In genomic region chr1:230867903-230868735, GRCh38 we compare ENCODE assay signal across 1 cellular context.
TF ChIP-seq lines count a peak whose summit lies in the region.

A gene with protein sequence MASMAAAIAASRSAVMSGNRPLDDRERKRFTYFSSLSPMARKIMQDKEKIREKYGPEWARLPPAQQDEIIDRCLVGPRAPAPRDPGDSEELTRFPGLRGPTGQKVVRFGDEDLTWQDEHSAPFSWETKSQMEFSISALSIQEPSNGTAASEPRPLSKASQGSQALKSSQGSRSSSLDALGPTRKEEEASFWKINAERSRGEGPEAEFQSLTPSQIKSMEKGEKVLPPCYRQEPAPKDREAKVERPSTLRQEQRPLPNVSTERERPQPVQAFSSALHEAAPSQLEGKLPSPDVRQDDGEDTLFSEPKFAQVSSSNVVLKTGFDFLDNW (minus strand): TSS chr1:230868521. CDS start chr1:230868512, 9 bp downstream.

TF ChIP-seq in HepG2, 621 proteins besides CTCF, POLR2A, EP300 and RAD21 (continued from another document and continues in another):
- TF ChIP-seq CSRNP2 (CRISPR knock-in tag; conservative IDR thresholded peaks at IDR 0.05; ENCODE audit: low read depth) (no peak), SOX13 (IDR thresholded peaks at IDR 0.05) (no peak), SOX13 (CRISPR knock-in tag; conservative IDR thresholded peaks at IDR 0.05 in 1 of 2, IDR thresholded peaks at IDR 0.05 in 1 of 2) (no peak), HNRNPH1 (optimal IDR thresholded peaks at IDR 0.05; ENCODE audit: low read depth, low read length) (no peak), KMT2A (CRISPR knock-in tag; IDR thresholded peaks at IDR 0.05) (peak; percentile 53; the same call in 1 of the 2 replicates), ZNF501 (CRISPR knock-in tag; IDR thresholded peaks at IDR 0.05) (no peak), NFATC3 (CRISPR knock-in tag; IDR thresholded peaks at IDR 0.05) (no peak), RXRB (CRISPR knock-in tag; IDR thresholded peaks at IDR 0.05; ENCODE audit: borderline replicate concordance) (no peak), ZNF780A (CRISPR knock-in tag; IDR thresholded peaks at IDR 0.05) (no peak), SOX6 (IDR thresholded peaks at IDR 0.05) (no peak), SOX6 (CRISPR knock-in tag; IDR thresholded peaks at IDR 0.05) (no peak), NFE2L1 (CRISPR knock-in tag; IDR thresholded peaks at IDR 0.05; ENCODE audit: borderline replicate concordance) (no peak), RFX3 (CRISPR knock-in tag; IDR thresholded peaks at IDR 0.05) (no peak), ZNF678 (CRISPR knock-in tag; IDR thresholded peaks at IDR 0.05) (no peak; the same call in 1 of the 2 replicates), ZBTB7B (CRISPR knock-in tag; IDR thresholded peaks at IDR 0.05) (no peak), NFIC (IDR thresholded peaks at IDR 0.05; ENCODE audit: low read length) (no peak), ZBTB3 (CRISPR knock-in tag; IDR thresholded peaks at IDR 0.05; ENCODE audit: borderline replicate concordance, low read depth) (no peak), KDM5A (IDR thresholded peaks at IDR 0.05; ENCODE audit: borderline replicate concordance, low read length) (no peak; the same call in 1 of the 2 replicates), MBD4 (IDR thresholded peaks at IDR 0.05; ENCODE audit: borderline replicate concordance, low read length) (no peak), NFE2L2 (IDR thresholded peaks at IDR 0.05; ENCODE audit: low read length) (no peak), PCBP1 (IDR thresholded peaks at IDR 0.05; ENCODE audit: borderline replicate concordance, low read depth, low read length) (no peak), ZNF766 (CRISPR knock-in tag; IDR thresholded peaks at IDR 0.05; ENCODE audit: borderline replicate concordance) (no peak), ZFP1 (CRISPR knock-in tag; IDR thresholded peaks at IDR 0.05) (no peak), RERE (CRISPR knock-in tag; IDR thresholded peaks at IDR 0.05; ENCODE audit: low read depth) (no peak), ZNF383 (CRISPR knock-in tag; IDR thresholded peaks at IDR 0.05; ENCODE audit: borderline replicate concordance) (no peak), ZNF282 (IDR thresholded peaks at IDR 0.05; ENCODE audit: partially characterized antibody) (no peak), FIP1L1 (IDR thresholded peaks at IDR 0.05; ENCODE audit: borderline replicate concordance, insufficient read depth, low read depth, low read length) (no peak), TCF12 (IDR thresholded peaks at IDR 0.05) (no peak), TCF12 (CRISPR knock-in tag; IDR thresholded peaks at IDR 0.05) (no peak), TOE1 (CRISPR knock-in tag; IDR thresholded peaks at IDR 0.05) (no peak), FOXC1 (CRISPR knock-in tag; IDR thresholded peaks at IDR 0.05; ENCODE audit: borderline replicate concordance) (no peak), ZNF234 (CRISPR knock-in tag; conservative IDR thresholded peaks at IDR 0.05) (no peak), ZFP62 (CRISPR knock-in tag; IDR thresholded peaks at IDR 0.05) (no peak), MEIS1 (CRISPR knock-in tag; IDR thresholded peaks at IDR 0.05; ENCODE audit: borderline replicate concordance) (no peak), HNRNPK (IDR thresholded peaks at IDR 0.05; ENCODE audit: low read depth, low read length, poor library complexity, severe bottlenecking) (peak; percentile 29), ZNF891 (CRISPR knock-in tag; IDR thresholded peaks at IDR 0.05) (no peak), MLXIP (CRISPR knock-in tag; IDR thresholded peaks at IDR 0.05; ENCODE audit: borderline replicate concordance) (no peak), ZFP37 (CRISPR knock-in tag; IDR thresholded peaks at IDR 0.05; ENCODE audit: borderline replicate concordance) (no peak), KLF13 (CRISPR knock-in tag; IDR thresholded peaks at IDR 0.05) (no peak), NONO (IDR thresholded peaks at IDR 0.05) (no peak), NONO (CRISPR knock-in tag; conservative IDR thresholded peaks at IDR 0.05) (no peak), FOXA1 (IDR thresholded peaks at IDR 0.05) (no peak), FOXA1 (CRISPR knock-in tag; IDR thresholded peaks at IDR 0.05) (no peak), ZNF570 (CRISPR knock-in tag; IDR thresholded peaks at IDR 0.05; ENCODE audit: borderline replicate concordance) (no peak)
- TF ChIP-seq, protein P1, sequence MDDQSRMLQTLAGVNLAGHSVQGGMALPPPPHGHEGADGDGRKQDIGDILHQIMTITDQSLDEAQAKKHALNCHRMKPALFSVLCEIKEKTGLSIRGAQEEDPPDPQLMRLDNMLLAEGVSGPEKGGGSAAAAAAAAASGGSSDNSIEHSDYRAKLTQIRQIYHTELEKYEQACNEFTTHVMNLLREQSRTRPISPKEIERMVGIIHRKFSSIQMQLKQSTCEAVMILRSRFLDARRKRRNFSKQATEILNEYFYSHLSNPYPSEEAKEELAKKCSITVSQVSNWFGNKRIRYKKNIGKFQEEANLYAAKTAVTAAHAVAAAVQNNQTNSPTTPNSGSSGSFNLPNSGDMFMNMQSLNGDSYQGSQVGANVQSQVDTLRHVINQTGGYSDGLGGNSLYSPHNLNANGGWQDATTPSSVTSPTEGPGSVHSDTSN (CRISPR knock-in tag; IDR thresholded peaks at IDR 0.05; ENCODE audit: borderline replicate concordance), result no peak; the same call in 1 of the 2 replicates
- TF ChIP-seq, protein P2, sequence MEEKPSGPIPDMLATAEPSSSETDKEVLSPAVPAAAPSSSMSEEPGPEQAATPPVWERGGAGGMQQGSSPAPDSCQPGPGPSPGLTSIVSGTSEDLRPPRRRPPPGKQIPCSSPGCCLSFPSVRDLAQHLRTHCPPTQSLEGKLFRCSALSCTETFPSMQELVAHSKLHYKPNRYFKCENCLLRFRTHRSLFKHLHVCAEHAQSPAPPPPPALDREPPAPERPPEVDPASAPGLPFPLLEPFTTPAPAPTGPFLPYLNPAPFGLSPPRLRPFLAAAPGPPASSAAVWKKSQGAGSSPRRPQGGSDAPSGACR (CRISPR knock-in tag; IDR thresholded peaks at IDR 0.05), result no peak
- TF ChIP-seq, protein P3, sequence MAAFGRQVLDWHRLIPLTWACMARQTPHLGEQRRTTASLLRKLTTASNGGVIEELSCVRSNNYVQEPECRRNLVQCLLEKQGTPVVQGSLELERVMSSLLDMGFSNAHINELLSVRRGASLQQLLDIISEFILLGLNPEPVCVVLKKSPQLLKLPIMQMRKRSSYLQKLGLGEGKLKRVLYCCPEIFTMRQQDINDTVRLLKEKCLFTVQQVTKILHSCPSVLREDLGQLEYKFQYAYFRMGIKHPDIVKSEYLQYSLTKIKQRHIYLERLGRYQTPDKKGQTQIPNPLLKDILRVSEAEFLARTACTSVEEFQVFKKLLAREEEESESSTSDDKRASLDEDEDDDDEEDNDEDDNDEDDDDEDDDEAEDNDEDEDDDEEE (CRISPR knock-in tag; IDR thresholded peaks at IDR 0.05), result no peak
- TF ChIP-seq, protein P4, sequence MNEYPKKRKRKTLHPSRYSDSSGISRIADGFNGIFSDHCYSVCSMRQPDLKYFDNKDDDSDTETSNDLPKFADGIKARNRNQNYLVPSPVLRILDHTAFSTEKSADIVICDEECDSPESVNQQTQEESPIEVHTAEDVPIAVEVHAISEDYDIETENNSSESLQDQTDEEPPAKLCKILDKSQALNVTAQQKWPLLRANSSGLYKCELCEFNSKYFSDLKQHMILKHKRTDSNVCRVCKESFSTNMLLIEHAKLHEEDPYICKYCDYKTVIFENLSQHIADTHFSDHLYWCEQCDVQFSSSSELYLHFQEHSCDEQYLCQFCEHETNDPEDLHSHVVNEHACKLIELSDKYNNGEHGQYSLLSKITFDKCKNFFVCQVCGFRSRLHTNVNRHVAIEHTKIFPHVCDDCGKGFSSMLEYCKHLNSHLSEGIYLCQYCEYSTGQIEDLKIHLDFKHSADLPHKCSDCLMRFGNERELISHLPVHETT (CRISPR knock-in tag; conservative IDR thresholded peaks at IDR 0.05), result no peak
- TF ChIP-seq, protein P5, sequence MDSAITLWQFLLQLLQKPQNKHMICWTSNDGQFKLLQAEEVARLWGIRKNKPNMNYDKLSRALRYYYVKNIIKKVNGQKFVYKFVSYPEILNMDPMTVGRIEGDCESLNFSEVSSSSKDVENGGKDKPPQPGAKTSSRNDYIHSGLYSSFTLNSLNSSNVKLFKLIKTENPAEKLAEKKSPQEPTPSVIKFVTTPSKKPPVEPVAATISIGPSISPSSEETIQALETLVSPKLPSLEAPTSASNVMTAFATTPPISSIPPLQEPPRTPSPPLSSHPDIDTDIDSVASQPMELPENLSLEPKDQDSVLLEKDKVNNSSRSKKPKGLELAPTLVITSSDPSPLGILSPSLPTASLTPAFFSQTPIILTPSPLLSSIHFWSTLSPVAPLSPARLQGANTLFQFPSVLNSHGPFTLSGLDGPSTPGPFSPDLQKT (CRISPR knock-in tag; IDR thresholded peaks at IDR 0.05; ENCODE audit: borderline replicate concordance), result no peak
- TF ChIP-seq, protein P6, sequence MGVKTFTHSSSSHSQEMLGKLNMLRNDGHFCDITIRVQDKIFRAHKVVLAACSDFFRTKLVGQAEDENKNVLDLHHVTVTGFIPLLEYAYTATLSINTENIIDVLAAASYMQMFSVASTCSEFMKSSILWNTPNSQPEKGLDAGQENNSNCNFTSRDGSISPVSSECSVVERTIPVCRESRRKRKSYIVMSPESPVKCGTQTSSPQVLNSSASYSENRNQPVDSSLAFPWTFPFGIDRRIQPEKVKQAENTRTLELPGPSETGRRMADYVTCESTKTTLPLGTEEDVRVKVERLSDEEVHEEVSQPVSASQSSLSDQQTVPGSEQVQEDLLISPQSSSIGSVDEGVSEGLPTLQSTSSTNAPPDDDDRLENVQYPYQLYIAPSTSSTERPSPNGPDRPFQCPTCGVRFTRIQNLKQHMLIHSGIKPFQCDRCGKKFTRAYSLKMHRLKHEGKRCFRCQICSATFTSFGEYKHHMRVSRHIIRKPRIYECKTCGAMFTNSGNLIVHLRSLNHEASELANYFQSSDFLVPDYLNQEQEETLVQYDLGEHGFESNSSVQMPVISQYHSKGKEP (CRISPR knock-in tag; IDR thresholded peaks at IDR 0.05), result no peak
